In the genomic region with DNA sequence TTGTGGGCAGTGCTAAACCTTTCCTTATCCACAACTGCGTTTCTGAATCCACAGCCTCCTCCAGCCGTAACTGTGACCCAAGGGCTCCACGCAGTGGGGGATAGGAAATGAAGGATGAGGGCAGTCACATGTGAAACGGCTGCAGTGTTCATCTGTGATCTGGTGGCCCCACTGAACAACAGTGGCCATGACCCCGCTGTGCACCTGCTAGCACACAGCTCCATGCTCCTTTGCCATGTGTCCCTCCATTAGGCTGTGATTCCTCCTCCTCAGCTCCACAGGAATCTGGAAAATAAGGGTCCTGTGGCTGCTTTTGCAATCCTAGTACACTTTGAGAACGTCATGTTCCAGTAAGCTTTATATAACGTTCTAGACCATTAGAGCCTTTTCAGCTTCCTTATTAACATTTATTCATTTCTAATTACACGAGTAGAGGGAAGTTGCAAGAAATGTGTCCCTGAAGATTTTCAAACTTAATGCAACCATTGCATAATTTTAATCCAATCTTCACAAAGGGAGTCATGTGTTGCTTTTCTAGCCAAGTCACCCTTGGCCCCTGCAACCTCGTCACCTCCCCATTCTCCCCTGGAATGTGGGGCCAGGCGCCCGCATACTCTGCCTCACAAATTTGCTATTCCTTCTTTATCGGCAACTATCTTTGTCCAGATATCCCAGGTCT, we compare ENCODE assay signal across 8 cellular contexts. TPM values are rescaled to one million over a fixed set of nuclear protein-coding genes. Genes with fewer than 3 reads are reported as not detected.
DNase-seq lines count a peak whose midpoint lies in the region; ATAC-seq and TF ChIP-seq lines count a peak whose summit lies in the region.

No MANE protein-coding gene starts in this region.

- intact Hi-C loops in dorsolateral prefrontal cortex (cut with DNase I) = loop anchor here (2.0 to 10.0 kb wide), 5 partner anchors 76 to 548 kb away; no protein-coding TSS in a partner anchor

- no peak for ATAC-seq in HG03442 (IDR thresholded peaks at IDR 0.05; ENCODE audit: unreplicated experiment)

- no peaks in the 10 kb centered on the region for H3K27me3 ChIP-seq in dorsolateral prefrontal cortex

- DNase-seq in AG09309 (ENCODE audit: low read depth) (no peak), NCI-H146 treated with DMSO at 0.1 percent for 48 hours (lab: John Stamatoyannopoulos, UW; ENCODE audit: unreplicated experiment) (peak; percentile 90), dorsolateral prefrontal cortex (peak; percentile 18 to 81 (median 74)), midbrain (lab: John Stamatoyannopoulos, UW) (peak; percentile 84), RWPE1 (ENCODE audit: low spot score) (no peak), SKM-1 (lab: John Stamatoyannopoulos, UW; ENCODE audit: unreplicated experiment) (no peak), cerebellum (ENCODE audit: low spot score) (no peak)

- POLR2A ChIA-PET in RWPE1 (lab: Yijun Ruan, JAX; ENCODE audit: low non-redundant PET) = no interaction called here

- H3K27ac ChIP-seq in dorsolateral prefrontal cortex = peak overlapping the region in 58 of 59 donors; percentile 3 to 91 (median 76)
- no peak overlapping the region for H3K27ac ChIP-seq in RWPE1

- H3K4me3 ChIP-seq in AG09309 (ENCODE audit: control insufficient read depth, low read depth, low read length) = no peak overlapping the region
- H3K4me3 ChIP-seq in dorsolateral prefrontal cortex = peak overlapping the region in 2 of 59 donors; percentile 6 to 8

- CTCF ChIA-PET in RWPE1 (lab: Yijun Ruan, JAX) = interaction anchor here (0.6 to 4.0 kb wide), 4 partner anchors 109 to 956 kb away, joined by 3 to 31 read pairs (median 5); no protein-coding TSS in a partner anchor

- TF ChIP-seq CTCF in AG09309 (IDR thresholded peaks at IDR 0.05; ENCODE audit: control insufficient read depth, insufficient read depth, low read depth, low read length, missing control alignments) = peak; percentile 43
- peak in 55 of 56 donors; percentile 29 to 85 (median 66) for TF ChIP-seq CTCF in dorsolateral prefrontal cortex (IDR thresholded peaks at IDR 0.05 in 54 of 56, conservative IDR thresholded peaks at IDR 0.05 in 2 of 56; ENCODE audit: low read depth in 1 of 56, partially characterized antibody in 56 of 56)
- TF ChIP-seq CTCF in RWPE1 (conservative IDR thresholded peaks at IDR 0.05; ENCODE audit: low read depth) = no peak

RNA-seq across cellular contexts. Expression of gene NAPG, which starts 7.1 kb away (rescaled TPM):
- 100 to 1,000 TPM in 55 of 120 experiments, 10 to 100 TPM in 65; 52.2 to 139 (median 98.2) TPM for total RNA-seq in dorsolateral prefrontal cortex
- total RNA-seq in cerebellum = 66.3 TPM

Comparison
In these comparisons a context has a peak if more than half of its experiments do, and no peak if none do; other contexts are left out.
1. DNase-seq: peak in NCI-H146 treated with DMSO at 0.1 percent for 48 hours (single experiment), dorsolateral prefrontal cortex (10 of 10) and midbrain (single experiment); none in AG09309 (single experiment), RWPE1 (single experiment), SKM-1 (single experiment) and cerebellum (single experiment).